1 cellular context compared by ENCODE assay signal in the genomic region with DNA sequence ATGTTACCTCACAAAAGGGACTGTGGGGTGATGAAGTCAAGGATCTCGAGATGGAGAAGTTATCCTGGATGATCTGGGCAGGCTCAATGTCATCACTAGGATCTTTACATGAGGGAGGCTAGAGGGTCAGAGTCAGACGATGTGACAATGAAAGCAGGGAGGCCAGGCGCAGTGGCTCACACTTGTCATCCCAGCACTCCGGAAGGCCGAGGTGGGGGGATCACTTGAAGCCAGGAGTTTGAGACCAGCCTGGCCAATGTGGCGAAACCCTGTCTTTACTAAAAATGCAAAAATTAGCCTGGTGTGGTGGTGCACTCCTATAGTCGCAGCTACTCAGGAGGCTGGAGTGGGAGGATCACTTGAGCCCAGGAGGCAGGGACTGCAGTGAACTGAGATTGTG.
TF ChIP-seq lines count a peak whose summit lies in the region.

No MANE protein-coding gene starts in this region.

TF ChIP-seq in WTC11, 78 proteins besides CTCF, POLR2A, EP300 and RAD21:
- TF ChIP-seq, protein P1, sequence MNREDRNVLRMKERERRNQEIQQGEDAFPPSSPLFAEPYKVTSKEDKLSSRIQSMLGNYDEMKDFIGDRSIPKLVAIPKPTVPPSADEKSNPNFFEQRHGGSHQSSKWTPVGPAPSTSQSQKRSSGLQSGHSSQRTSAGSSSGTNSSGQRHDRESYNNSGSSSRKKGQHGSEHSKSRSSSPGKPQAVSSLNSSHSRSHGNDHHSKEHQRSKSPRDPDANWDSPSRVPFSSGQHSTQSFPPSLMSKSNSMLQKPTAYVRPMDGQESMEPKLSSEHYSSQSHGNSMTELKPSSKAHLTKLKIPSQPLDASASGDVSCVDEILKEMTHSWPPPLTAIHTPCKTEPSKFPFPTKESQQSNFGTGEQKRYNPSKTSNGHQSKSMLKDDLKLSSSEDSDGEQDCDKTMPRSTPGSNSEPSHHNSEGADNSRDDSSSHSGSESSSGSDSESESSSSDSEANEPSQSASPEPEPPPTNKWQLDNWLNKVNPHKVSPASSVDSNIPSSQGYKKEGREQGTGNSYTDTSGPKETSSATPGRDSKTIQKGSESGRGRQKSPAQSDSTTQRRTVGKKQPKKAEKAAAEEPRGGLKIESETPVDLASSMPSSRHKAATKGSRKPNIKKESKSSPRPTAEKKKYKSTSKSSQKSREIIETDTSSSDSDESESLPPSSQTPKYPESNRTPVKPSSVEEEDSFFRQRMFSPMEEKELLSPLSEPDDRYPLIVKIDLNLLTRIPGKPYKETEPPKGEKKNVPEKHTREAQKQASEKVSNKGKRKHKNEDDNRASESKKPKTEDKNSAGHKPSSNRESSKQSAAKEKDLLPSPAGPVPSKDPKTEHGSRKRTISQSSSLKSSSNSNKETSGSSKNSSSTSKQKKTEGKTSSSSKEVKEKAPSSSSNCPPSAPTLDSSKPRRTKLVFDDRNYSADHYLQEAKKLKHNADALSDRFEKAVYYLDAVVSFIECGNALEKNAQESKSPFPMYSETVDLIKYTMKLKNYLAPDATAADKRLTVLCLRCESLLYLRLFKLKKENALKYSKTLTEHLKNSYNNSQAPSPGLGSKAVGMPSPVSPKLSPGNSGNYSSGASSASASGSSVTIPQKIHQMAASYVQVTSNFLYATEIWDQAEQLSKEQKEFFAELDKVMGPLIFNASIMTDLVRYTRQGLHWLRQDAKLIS (CRISPR knock-in tag; IDR thresholded peaks at IDR 0.05; ENCODE audit: borderline replicate concordance) = no peak
- TF ChIP-seq, protein P2, sequence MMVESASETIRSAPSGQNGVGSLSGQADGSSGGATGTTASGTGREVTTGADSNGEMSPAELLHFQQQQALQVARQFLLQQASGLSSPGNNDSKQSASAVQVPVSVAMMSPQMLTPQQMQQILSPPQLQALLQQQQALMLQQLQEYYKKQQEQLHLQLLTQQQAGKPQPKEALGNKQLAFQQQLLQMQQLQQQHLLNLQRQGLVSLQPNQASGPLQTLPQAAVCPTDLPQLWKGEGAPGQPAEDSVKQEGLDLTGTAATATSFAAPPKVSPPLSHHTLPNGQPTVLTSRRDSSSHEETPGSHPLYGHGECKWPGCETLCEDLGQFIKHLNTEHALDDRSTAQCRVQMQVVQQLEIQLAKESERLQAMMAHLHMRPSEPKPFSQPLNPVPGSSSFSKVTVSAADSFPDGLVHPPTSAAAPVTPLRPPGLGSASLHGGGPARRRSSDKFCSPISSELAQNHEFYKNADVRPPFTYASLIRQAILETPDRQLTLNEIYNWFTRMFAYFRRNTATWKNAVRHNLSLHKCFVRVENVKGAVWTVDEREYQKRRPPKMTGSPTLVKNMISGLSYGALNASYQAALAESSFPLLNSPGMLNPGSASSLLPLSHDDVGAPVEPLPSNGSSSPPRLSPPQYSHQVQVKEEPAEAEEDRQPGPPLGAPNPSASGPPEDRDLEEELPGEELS (CRISPR knock-in tag; IDR thresholded peaks at IDR 0.05) = no peak
- no peak for TF ChIP-seq RORB (CRISPR knock-in tag; IDR thresholded peaks at IDR 0.05)
- no peak for TF ChIP-seq GABPB1 (CRISPR knock-in tag; IDR thresholded peaks at IDR 0.05)
- no peak for TF ChIP-seq MYBL2 (CRISPR knock-in tag; IDR thresholded peaks at IDR 0.05)
- TF ChIP-seq, protein P3, sequence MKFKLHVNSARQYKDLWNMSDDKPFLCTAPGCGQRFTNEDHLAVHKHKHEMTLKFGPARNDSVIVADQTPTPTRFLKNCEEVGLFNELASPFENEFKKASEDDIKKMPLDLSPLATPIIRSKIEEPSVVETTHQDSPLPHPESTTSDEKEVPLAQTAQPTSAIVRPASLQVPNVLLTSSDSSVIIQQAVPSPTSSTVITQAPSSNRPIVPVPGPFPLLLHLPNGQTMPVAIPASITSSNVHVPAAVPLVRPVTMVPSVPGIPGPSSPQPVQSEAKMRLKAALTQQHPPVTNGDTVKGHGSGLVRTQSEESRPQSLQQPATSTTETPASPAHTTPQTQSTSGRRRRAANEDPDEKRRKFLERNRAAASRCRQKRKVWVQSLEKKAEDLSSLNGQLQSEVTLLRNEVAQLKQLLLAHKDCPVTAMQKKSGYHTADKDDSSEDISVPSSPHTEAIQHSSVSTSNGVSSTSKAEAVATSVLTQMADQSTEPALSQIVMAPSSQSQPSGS (CRISPR knock-in tag; IDR thresholded peaks at IDR 0.05; ENCODE audit: borderline replicate concordance, low read depth) = no peak
- no peak for TF ChIP-seq PRRX2 (CRISPR knock-in tag; IDR thresholded peaks at IDR 0.05)
- TF ChIP-seq, protein P4, sequence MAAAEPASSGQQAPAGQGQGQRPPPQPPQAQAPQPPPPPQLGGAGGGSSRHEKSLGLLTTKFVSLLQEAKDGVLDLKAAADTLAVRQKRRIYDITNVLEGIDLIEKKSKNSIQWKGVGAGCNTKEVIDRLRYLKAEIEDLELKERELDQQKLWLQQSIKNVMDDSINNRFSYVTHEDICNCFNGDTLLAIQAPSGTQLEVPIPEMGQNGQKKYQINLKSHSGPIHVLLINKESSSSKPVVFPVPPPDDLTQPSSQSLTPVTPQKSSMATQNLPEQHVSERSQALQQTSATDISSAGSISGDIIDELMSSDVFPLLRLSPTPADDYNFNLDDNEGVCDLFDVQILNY (CRISPR knock-in tag; IDR thresholded peaks at IDR 0.05) = no peak
- TF ChIP-seq ZNF671 (CRISPR knock-in tag; IDR thresholded peaks at IDR 0.05) = no peak
- no peak for TF ChIP-seq ZNF232 (CRISPR knock-in tag; IDR thresholded peaks at IDR 0.05)
